In genomic region chr10:72785422-72785818, GRCh38 we compare ENCODE assay signal across 27 cellular contexts.
DNase-seq lines count a peak whose midpoint lies in the region; ATAC-seq, FAIRE-seq and TF ChIP-seq lines count a peak whose summit lies in the region.
"Had no signal": no experiment of that assay in that cellular context is flagged by ENCODE, and none has a peak within 500 bp of the region (broad histone marks: within the 10 kb centered on the region; RNA-seq: fewer than 3 reads in every experiment).

No MANE protein-coding gene starts in this region.

- H2BK20ac ChIP-seq in H9 (ENCODE audit: low read depth, low read length, poor library complexity, severe bottlenecking) = no peak overlapping the region

- H3K9me3 ChIP-seq in H9 (ENCODE audit: control insufficient read depth, low read depth, low read length) (no peaks in the 10 kb centered on the region), keratinocyte (ENCODE audit: control insufficient read depth, low read depth, low read length) (no peaks in the 10 kb centered on the region), skeletal muscle satellite cell (replicated peaks; ENCODE audit: low read length) (no peaks in the 10 kb centered on the region), suprapubic skin (no peaks in the 10 kb centered on the region)
- H3K9me3 ChIP-seq: heart right ventricle had no signal

- no peaks in the 10 kb centered on the region for H3K79me1 ChIP-seq in H9 (ENCODE audit: insufficient read depth, low read depth, low read length, poor library complexity, severe bottlenecking)

- no peak overlapping the region for H2AK5ac ChIP-seq in H9 (ENCODE audit: insufficient read length, low read length)

- DNase-seq in H9 (no peak), keratinocyte (ENCODE audit: low read depth, low spot score) (no peak), suprapubic skin (ENCODE audit: low spot score in 2 of 2) (no peak), T-helper 9 cell (no peak)
- DNase-seq: ACHN; activated B cell treated with CpG ODN at 0.5 μM for 24 hours; activated CD4-positive, alpha-beta T cell treated with anti-CD3 and anti-CD28 coated beads, Interleukin-2, amount 50 U/mL, for 1 hour; activated naive CD8-positive, alpha-beta T cell treated with anti-CD3 and anti-CD28 coated beads, Interleukin-2, amount 50 U/mL, for 24 hours; activated T-cell treated with anti-CD3 and anti-CD28 coated beads, Interleukin-2, amount 50 U/mL, for 48 hours; DMS153; heart right ventricle; NCI-H1048; NCI-H1694; NCI-H2171; NCI-H524 treated with DMSO at 0.1 percent for 48 hours; NK-92 treated with Interleukin-12 subunit alpha and Interleukin-12 subunit beta, amount 100 ng/mL, for 24 hours; occipital lobe; SHP77; stimulated activated CD4-positive, alpha-beta T cell treated with anti-CD3 and anti-CD28 coated beads, Interleukin-2, amount 100 ng/mL, for 48 hours; substantia nigra had no signal

- H3K4me1 ChIP-seq in H9 (ENCODE audit: insufficient read depth, low read length) = peaks cover 20% of the 10 kb centered on the region; the same call in 1 of the 2 replicates
- H3K4me1 ChIP-seq in keratinocyte (ENCODE audit: control insufficient read depth, extremely low read depth, insufficient read depth, low read length) = peaks cover 36% of the 10 kb centered on the region
- peaks cover 43% of the 10 kb centered on the region for H3K4me1 ChIP-seq in skeletal muscle satellite cell (ENCODE audit: control insufficient read depth, insufficient read depth, low read length)
- peaks cover 21% of the 10 kb centered on the region for H3K4me1 ChIP-seq in suprapubic skin

- H2BK12ac ChIP-seq in H9 (ENCODE audit: insufficient read length, low read depth, low read length) = no peak overlapping the region

- no peak overlapping the region for H2BK15ac ChIP-seq in H9 (ENCODE audit: low read depth, low read length)

- no peak overlapping the region for H4K8ac ChIP-seq in H9 (replicated peaks; ENCODE audit: insufficient read length, low read depth, low read length)

- dilution Hi-C loops in keratinocyte (cut with MboI; ENCODE audit: extremely low pct_ligation_motif_present, low sequenced_read_pairs) = no loop called here

- H2BK5ac ChIP-seq in H9 (ENCODE audit: insufficient read length, low read length) = no peak overlapping the region

- TF ChIP-seq EP300 in suprapubic skin (IDR thresholded peaks at IDR 0.05) = no peak

- H3K4me2 ChIP-seq in H9 (ENCODE audit: insufficient read depth, insufficient read length, low read length) (no peak overlapping the region), keratinocyte (ENCODE audit: control insufficient read depth, extremely low read depth, insufficient read depth, low read depth, low read length) (peak overlapping the region; percentile 67), skeletal muscle satellite cell (ENCODE audit: low read length) (peak overlapping the region; percentile 57)

- no peaks in the 10 kb centered on the region for H3K36me3 ChIP-seq in keratinocyte (ENCODE audit: control insufficient read depth in 2 of 2, extremely low read depth in 1 of 2, insufficient read depth in 2 of 2, low read length in 2 of 2)
- H3K36me3 ChIP-seq in skeletal muscle satellite cell (ENCODE audit: insufficient read depth, low read length) = no peaks in the 10 kb centered on the region
- H3K36me3 ChIP-seq in suprapubic skin = no peaks in the 10 kb centered on the region
- H3K36me3 ChIP-seq: heart right ventricle had no signal

- no peak overlapping the region for H3K56ac ChIP-seq in H9 (ENCODE audit: insufficient read length, low read depth, low read length)

- H3T11ph ChIP-seq in H9 (ENCODE audit: low read length) = no peak overlapping the region

- H4K20me1 ChIP-seq in H9 (ENCODE audit: control insufficient read depth, insufficient read depth, insufficient read length) (no peaks in the 10 kb centered on the region), keratinocyte (ENCODE audit: control insufficient read depth, extremely low read depth, insufficient read depth, low read length) (no peaks in the 10 kb centered on the region)

- no peak for FAIRE-seq in keratinocyte (lab: Jason Lieb, UNC)
- FAIRE-seq: GM19239 had no signal

- no peak for TF ChIP-seq POLR2A in suprapubic skin (IDR thresholded peaks at IDR 0.05)

- no CpG with 5 or more reads among the region's 2 CpGs for WGBS in H9 (ENCODE audit: extremely low coverage, insufficient read length, low lambda C conversion rate)
- 88% methylated on average over 2 of the region's 2 CpGs for WGBS in suprapubic skin

- no peak overlapping the region for H2BK120ac ChIP-seq in H9 (ENCODE audit: low read depth, low read length, poor library complexity, severe bottlenecking)

- no peak overlapping the region for H4K5ac ChIP-seq in H9 (ENCODE audit: insufficient read length, low read depth, low read length)

- no peaks in the 10 kb centered on the region for H3K23me2 ChIP-seq in H9 (ENCODE audit: insufficient read length, low read depth, low read length, poor library complexity, severe bottlenecking)

- peak overlapping the region; percentile 69 for H3K27ac ChIP-seq in H9 (ENCODE audit: insufficient read length, low read depth, low read length)
- H3K27ac ChIP-seq in keratinocyte (ENCODE audit: control insufficient read depth, insufficient read depth, low read length) = no peak overlapping the region
- H3K27ac ChIP-seq in suprapubic skin = no peak overlapping the region
- H3K27ac ChIP-seq: foreskin keratinocyte had no signal

- peaks cover 51 to 59% of the 10 kb centered on the region in 2 experiments for H3K4me1 Mint-ChIP-seq in H9
- peaks cover 62% of the 10 kb centered on the region for H3K4me1 Mint-ChIP-seq in brain
- H3K4me1 Mint-ChIP-seq in stimulated activated memory B cell treated with anti-CD40 and anti-IgM and Interleukin-4, amounts not matched to agents 10 μg/mL and 1 μg/mL and 100 μg/mL, for 72 hours = peaks cover 21% of the 10 kb centered on the region

- peaks cover 2% of the 10 kb centered on the region for H3K9me1 ChIP-seq in keratinocyte (ENCODE audit: control insufficient read depth, extremely low read depth, insufficient read depth, low read length)

- H3K9me3 Mint-ChIP-seq in H9 = no peaks in the 10 kb centered on the region
- peaks cover 0 to under 1% (median 0%) of the 10 kb centered on the region in 5 experiments for H3K9me3 Mint-ChIP-seq in brain
- H3K9me3 Mint-ChIP-seq in stimulated activated memory B cell treated with anti-CD40 and anti-IgM and Interleukin-4, amounts not matched to agents 10 μg/mL and 1 μg/mL and 100 μg/mL, for 72 hours = no peaks in the 10 kb centered on the region
- H3K9me3 Mint-ChIP-seq: activated B cell treated with CpG ODN at 0.5 μM for 24 hours; activated naive CD8-positive, alpha-beta T cell treated with anti-CD3 and anti-CD28 coated beads, Interleukin-2, amount 50 U/mL, for 24 hours; central memory CD8-positive, alpha-beta T cell had no signal

- TF ChIP-seq CTCF in H9 (conservative IDR thresholded peaks at IDR 0.05) = no peak
- no peak for TF ChIP-seq CTCF in brain (conservative IDR thresholded peaks at IDR 0.05)
- no peak for TF ChIP-seq CTCF in keratinocyte (optimal IDR thresholded peaks at IDR 0.05 in 1 of 3, IDR thresholded peaks at IDR 0.05 in 1 of 3, conservative IDR thresholded peaks at IDR 0.05 in 1 of 3; ENCODE audit: extremely low read depth in 1 of 3, insufficient read depth in 2 of 3, low read length in 3 of 3)
- TF ChIP-seq CTCF in suprapubic skin (IDR thresholded peaks at IDR 0.05) = no peak

- H4K91ac ChIP-seq in H9 (ENCODE audit: insufficient read length, low read depth, low read length) = no peak overlapping the region

- no peaks in the 10 kb centered on the region for H3K36me3 Mint-ChIP-seq in H9 (ENCODE audit: insufficient read depth in 1 of 3, low read depth in 3 of 3)
- H3K36me3 Mint-ChIP-seq in brain = no peaks in the 10 kb centered on the region
- no peaks in the 10 kb centered on the region for H3K36me3 Mint-ChIP-seq in stimulated activated memory B cell treated with anti-CD40 and anti-IgM and Interleukin-4, amounts not matched to agents 10 μg/mL and 1 μg/mL and 100 μg/mL, for 72 hours

- H3K4ac ChIP-seq in H9 (ENCODE audit: low read depth, low read length) = no peak overlapping the region

- H3K27ac Mint-ChIP-seq in H9 = peak overlapping the region; percentile 90 to 95 (median 92); a peak in 5 of 7 replicates
- peak overlapping the region in 3 of 5 experiments; percentile 74 to 87 (median 77) for H3K27ac Mint-ChIP-seq in brain
- no peak overlapping the region for H3K27ac Mint-ChIP-seq in stimulated activated memory B cell treated with anti-CD40 and anti-IgM and Interleukin-4, amounts not matched to agents 10 μg/mL and 1 μg/mL and 100 μg/mL, for 72 hours
- H3K27ac Mint-ChIP-seq: activated B cell treated with CpG ODN at 0.5 μM for 24 hours; activated naive CD8-positive, alpha-beta T cell treated with anti-CD3 and anti-CD28 coated beads, Interleukin-2, amount 50 U/mL, for 24 hours had no signal

- H3K27me3 ChIP-seq in H9 (ENCODE audit: insufficient read depth, low read length) (no peaks in the 10 kb centered on the region), keratinocyte (ENCODE audit: control insufficient read depth, extremely low read depth, insufficient read depth, low read length) (no peaks in the 10 kb centered on the region), skeletal muscle satellite cell (ENCODE audit: control insufficient read depth, insufficient read depth, low read length) (no peaks in the 10 kb centered on the region), suprapubic skin (no peaks in the 10 kb centered on the region)
- H3K27me3 ChIP-seq: foreskin keratinocyte, heart right ventricle had no signal

- H3K14ac ChIP-seq in H9 (ENCODE audit: insufficient read depth, low read length) = no peak overlapping the region

- H3K79me2 ChIP-seq in H9 (ENCODE audit: insufficient read depth, low read length) (no peaks in the 10 kb centered on the region), keratinocyte (ENCODE audit: control insufficient read depth, insufficient read depth, low read length) (peaks cover 40% of the 10 kb centered on the region)

- H2AFZ ChIP-seq in H9 (ENCODE audit: low read length) = no peak overlapping the region
- no peak overlapping the region for H2AFZ ChIP-seq in keratinocyte (ENCODE audit: control insufficient read depth, low read length)

- no peaks in the 10 kb centered on the region for H3K27me3 Mint-ChIP-seq in H9 (ENCODE audit: low read depth)
- no peaks in the 10 kb centered on the region for H3K27me3 Mint-ChIP-seq in brain
- H3K27me3 Mint-ChIP-seq in stimulated activated memory B cell treated with anti-CD40 and anti-IgM and Interleukin-4, amounts not matched to agents 10 μg/mL and 1 μg/mL and 100 μg/mL, for 72 hours = no peaks in the 10 kb centered on the region
- H3K27me3 Mint-ChIP-seq: activated B cell treated with CpG ODN at 0.5 μM for 24 hours; activated naive CD8-positive, alpha-beta T cell treated with anti-CD3 and anti-CD28 coated beads, Interleukin-2, amount 50 U/mL, for 24 hours; central memory CD8-positive, alpha-beta T cell had no signal

- no peak overlapping the region for H3K23ac ChIP-seq in H9 (ENCODE audit: insufficient read length, low read depth, low read length)

- H3K4me3 Mint-ChIP-seq in H9 = no peak overlapping the region
- peak overlapping the region in 3 of 5 experiments; percentile 11 to 78 (median 53) for H3K4me3 Mint-ChIP-seq in brain
- no peak overlapping the region for H3K4me3 Mint-ChIP-seq in stimulated activated memory B cell treated with anti-CD40 and anti-IgM and Interleukin-4, amounts not matched to agents 10 μg/mL and 1 μg/mL and 100 μg/mL, for 72 hours
- H3K4me3 Mint-ChIP-seq: activated B cell treated with CpG ODN at 0.5 μM for 24 hours; activated naive CD8-positive, alpha-beta T cell treated with anti-CD3 and anti-CD28 coated beads, Interleukin-2, amount 50 U/mL, for 24 hours; central memory CD8-positive, alpha-beta T cell had no signal

- H3K9ac ChIP-seq in H9 (ENCODE audit: extremely low read depth, insufficient read length, low read length) = no peak overlapping the region
- no peak overlapping the region for H3K9ac ChIP-seq in keratinocyte (ENCODE audit: control insufficient read depth, extremely low read depth, insufficient read depth, low read length)
- no peak overlapping the region for H3K9ac ChIP-seq in skeletal muscle satellite cell (ENCODE audit: low read depth, low read length)

- H3K18ac ChIP-seq in H9 (ENCODE audit: insufficient read length, low read depth, low read length) = no peak overlapping the region

- no peak for ATAC-seq in GM21390 (IDR thresholded peaks at IDR 0.05; ENCODE audit: unreplicated experiment)
- ATAC-seq in stimulated activated memory B cell treated with anti-CD40 and anti-IgM and Interleukin-4, amounts not matched to agents 10 μg/mL and 1 μg/mL and 100 μg/mL, for 72 hours = no peak
- ATAC-seq: activated naive CD8-positive, alpha-beta T cell treated with anti-CD3 and anti-CD28 coated beads, Interleukin-2, amount 50 U/mL, for 24 hours had no signal

- H3K4me3 ChIP-seq in keratinocyte (ENCODE audit: control insufficient read depth in 2 of 3, extremely low read depth in 1 of 3, insufficient read depth in 2 of 3, low read depth in 1 of 3, low read length in 3 of 3) = no peak overlapping the region
- no peak overlapping the region for H3K4me3 ChIP-seq in skeletal muscle satellite cell (ENCODE audit: low read length)
- H3K4me3 ChIP-seq in suprapubic skin = no peak overlapping the region

Comparison
In these comparisons a context has a peak if more than half of its experiments do, and no peak if none do; other contexts are left out.
1. H3K4me3 Mint-ChIP-seq: peak in brain (3 of 5); none in H9 (0 of 2) and stimulated activated memory B cell treated with anti-CD40 and anti-IgM and Interleukin-4, amounts not matched to agents 10 μg/mL and 1 μg/mL and 100 μg/mL, for 72 hours (single experiment).